ENCODE assay signal across 6 cellular contexts in genomic region chr1:209491031-209491430, GRCh38.
"Had no signal": no experiment of that assay in that cellular context is flagged by ENCODE, and none has a peak within 500 bp of the region (broad histone marks: within the 10 kb centered on the region; RNA-seq: fewer than 3 reads in every experiment).

No MANE protein-coding gene starts in this region.

- H3K4me3 Mint-ChIP-seq: H9, IgD-negative memory B cell had no signal

- H3K27ac Mint-ChIP-seq: H9, IgD-negative memory B cell had no signal

- H3K9me3 Mint-ChIP-seq: IgD-negative memory B cell had no signal

- DNase-seq: HCEC 1CT, KBM-7 had no signal

- ATAC-seq: HepG2 had no signal

- H3K36me3 Mint-ChIP-seq: IgD-negative memory B cell had no signal

- H3K27ac ChIP-seq: HL-60 had no signal
